In the genomic region with DNA sequence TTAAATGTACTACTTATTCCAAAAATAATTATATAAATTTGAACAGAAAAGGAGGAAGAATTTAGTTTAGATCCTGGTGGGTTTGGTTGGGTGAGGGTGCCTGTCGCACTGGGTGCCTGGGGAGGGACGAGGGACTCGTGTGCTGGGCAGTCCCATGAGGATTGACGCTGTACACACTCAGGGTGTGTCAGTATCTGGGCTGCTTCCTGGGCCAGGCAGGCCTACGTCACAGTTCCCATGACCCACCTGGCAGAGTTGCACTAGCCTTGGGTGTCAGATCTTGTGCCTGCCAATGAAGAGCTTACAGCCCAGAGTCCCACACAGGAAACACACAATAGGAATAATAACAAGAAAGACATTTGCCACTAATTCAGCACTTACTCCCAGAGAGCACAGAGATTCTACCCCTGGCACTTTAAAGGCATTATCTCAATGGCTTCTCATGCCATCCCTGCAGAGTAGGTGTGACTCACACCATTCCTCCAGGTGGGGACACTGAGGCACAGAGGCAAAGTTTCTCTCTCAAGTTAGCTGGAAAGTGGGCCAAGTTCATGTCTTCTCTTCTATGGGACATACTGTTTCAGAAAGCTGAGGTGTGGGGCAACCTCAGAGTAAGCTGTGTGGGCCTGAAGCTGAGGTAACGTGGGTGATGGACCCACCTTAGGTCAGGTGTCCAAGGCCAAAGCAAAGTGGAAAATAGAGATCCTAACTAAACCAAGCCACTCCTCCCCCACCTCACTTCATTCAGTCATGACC, we compare ENCODE assay signal across 9 cellular contexts. TPM values are rescaled to one million over a fixed set of nuclear protein-coding genes. Genes with fewer than 3 reads are reported as not detected.
DNase-seq lines count a peak whose midpoint lies in the region; ATAC-seq and TF ChIP-seq lines count a peak whose summit lies in the region.
"Had no signal": no experiment of that assay in that cellular context is flagged by ENCODE, and none has a peak within 500 bp of the region (broad histone marks: within the 10 kb centered on the region; RNA-seq: fewer than 3 reads in every experiment).

No MANE protein-coding gene starts in this region.

- peaks cover 27% of the 10 kb centered on the region for H3K36me3 Mint-ChIP-seq in activated CD4-positive, alpha-beta memory T cell treated with anti-CD3 and anti-CD28 coated beads, Interleukin-2, amount 10 ng/mL, durations not matched to agents 7 days and 5 days (ENCODE audit: low read depth)

- no peak overlapping the region for H3K4me3 ChIP-seq in fibroblast of mammary gland (ENCODE audit: control insufficient read depth, low read depth, low read length)

- no peaks in the 10 kb centered on the region for H3K9me3 Mint-ChIP-seq in activated CD4-positive, alpha-beta memory T cell treated with anti-CD3 and anti-CD28 coated beads, Interleukin-2, amount 10 ng/mL, durations not matched to agents 7 days and 5 days
- H3K9me3 Mint-ChIP-seq: nephron had no signal

- peak; percentile 39 for ATAC-seq in GM21367 (IDR thresholded peaks at IDR 0.05; ENCODE audit: unreplicated experiment)
- ATAC-seq in sciatic nerve, result peak; percentile 32

- intact Hi-C loops in sciatic nerve (cut with DNase I), result no loop called here

- H3K4me3 Mint-ChIP-seq in activated CD4-positive, alpha-beta memory T cell treated with anti-CD3 and anti-CD28 coated beads, Interleukin-2, amount 10 ng/mL, durations not matched to agents 7 days and 5 days, result no peak overlapping the region

- H3K27ac Mint-ChIP-seq in activated CD4-positive, alpha-beta memory T cell treated with anti-CD3 and anti-CD28 coated beads, Interleukin-2, amount 10 ng/mL, durations not matched to agents 7 days and 5 days, result peak overlapping the region; percentile 84

- peaks cover 49% of the 10 kb centered on the region for H3K4me1 Mint-ChIP-seq in activated CD4-positive, alpha-beta memory T cell treated with anti-CD3 and anti-CD28 coated beads, Interleukin-2, amount 10 ng/mL, durations not matched to agents 7 days and 5 days

- TF ChIP-seq CTCF in fibroblast of mammary gland (conservative IDR thresholded peaks at IDR 0.05; ENCODE audit: control insufficient read depth, insufficient read depth, low read depth, low read length) (no peak), GM10266 (IDR thresholded peaks at IDR 0.05; ENCODE audit: control insufficient read depth, insufficient read depth, low read depth, missing control alignments) (no peak)

- H3K27me3 Mint-ChIP-seq in activated CD4-positive, alpha-beta memory T cell treated with anti-CD3 and anti-CD28 coated beads, Interleukin-2, amount 10 ng/mL, durations not matched to agents 7 days and 5 days, result no peaks in the 10 kb centered on the region

- POLR2A ChIA-PET in activated CD4-positive, alpha-beta memory T cell treated with anti-CD3 and anti-CD28 coated beads, Interleukin-2, amount 10 ng/mL, durations not matched to agents 7 days and 5 days (lab: Charles Lee), result interaction anchor here (0.8 to 1.4 kb wide), 5 partner anchors 41 to 137 kb away, joined by 3 to 4 read pairs (median 4); partner anchors contain the start of gene NSFL1C

- CTCF ChIA-PET in activated CD4-positive, alpha-beta memory T cell treated with anti-CD3 and anti-CD28 coated beads, Interleukin-2, amount 10 ng/mL, durations not matched to agents 7 days and 5 days (lab: Charles Lee), result interaction anchor here (0.7 to 2.8 kb wide), 2 partner anchors 14 to 107 kb away, joined by 3 to 9 read pairs; no protein-coding TSS in a partner anchor

- DNase-seq in activated CD4-positive, alpha-beta memory T cell treated with anti-CD3 and anti-CD28 coated beads, Interleukin-2, amount 10 ng/mL, durations not matched to agents 7 days and 5 days, result peak; percentile 55
- DNase-seq in fibroblast of mammary gland (ENCODE audit: low read depth) (peak; percentile 91), sciatic nerve (ENCODE audit: low spot score) (peak; percentile 56), GM10266 (ENCODE audit: extremely low spot score) (no peak), cerebellar nuclear complex (lab: John Stamatoyannopoulos, UW) (no peak), NCI-H510A (lab: John Stamatoyannopoulos, UW) (no peak)
- DNase-seq in NK-92 treated with Interleukin-12 subunit alpha and Interleukin-12 subunit beta, amount 100 ng/mL, for 24 hours (lab: John Stamatoyannopoulos, UW), result no peak

RNA-seq across cellular contexts. Expression of gene SDCBP2, which starts 1.3 kb away (rescaled TPM):
- 1 to 10 TPM; 3.1 to 3.2 TPM for total RNA-seq in activated CD4-positive, alpha-beta memory T cell treated with anti-CD3 and anti-CD28 coated beads, Interleukin-2, amount 10 ng/mL, durations not matched to agents 7 days and 5 days
- total RNA-seq in sciatic nerve, result 5.9 TPM

Comparison
In these comparisons a context has a peak if more than half of its experiments do, and no peak if none do; other contexts are left out.
1. DNase-seq: peak in activated CD4-positive, alpha-beta memory T cell treated with anti-CD3 and anti-CD28 coated beads, Interleukin-2, amount 10 ng/mL, durations not matched to agents 7 days and 5 days (single experiment), fibroblast of mammary gland (single experiment) and sciatic nerve (single experiment); none in NK-92 treated with Interleukin-12 subunit alpha and Interleukin-12 subunit beta, amount 100 ng/mL, for 24 hours (single experiment), GM10266 (single experiment), cerebellar nuclear complex (0 of 2) and NCI-H510A (single experiment).